ENCODE assay signal across 12 cellular contexts in the genomic region with DNA sequence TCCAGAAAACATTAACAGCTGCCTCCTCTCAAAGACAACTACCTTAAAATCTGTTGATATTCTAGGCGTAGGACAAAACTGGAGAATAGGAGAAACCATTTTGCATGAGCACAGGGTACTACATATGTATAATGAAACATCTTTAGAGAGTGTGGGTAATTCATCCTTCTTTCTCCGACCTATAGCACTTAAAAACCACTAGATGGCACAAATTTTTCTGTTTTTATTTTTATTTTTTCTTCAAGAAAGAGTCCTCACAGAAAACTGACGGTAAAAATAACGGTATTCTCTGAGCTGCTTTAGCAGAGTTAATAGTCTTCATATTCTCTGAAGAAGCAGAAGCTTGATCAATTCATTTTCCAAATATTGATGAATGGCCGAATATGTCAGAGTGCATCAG. TPM values are rescaled to one million over a fixed set of nuclear protein-coding genes. Genes with fewer than 3 reads are reported as not detected.
DNase-seq lines count a peak whose midpoint lies in the region; ATAC-seq and TF ChIP-seq lines count a peak whose summit lies in the region.
"Had no signal": no experiment of that assay in that cellular context is flagged by ENCODE, and none has a peak within 500 bp of the region (broad histone marks: within the 10 kb centered on the region; RNA-seq: fewer than 3 reads in every experiment).

No MANE protein-coding gene starts in this region.

- H3K27me3 ChIP-seq in OCI-LY1 (ENCODE audit: insufficient read depth, low read length) (no peaks in the 10 kb centered on the region), adrenal gland (peaks cover 9% of the 10 kb centered on the region), tibial artery (no peaks in the 10 kb centered on the region)
- no peaks in the 10 kb centered on the region for H3K27me3 ChIP-seq in effector memory CD4-positive, alpha-beta T cell (replicated peaks; ENCODE audit: control insufficient read depth, insufficient read depth, low read length, poor library complexity, severe bottlenecking)

- H3K4me1 ChIP-seq in OCI-LY1 (ENCODE audit: insufficient read depth, low read length, severe bottlenecking) (no peaks in the 10 kb centered on the region), adrenal gland (replicated peaks in 1 of 2) (no peaks in the 10 kb centered on the region), tibial artery (no peaks in the 10 kb centered on the region)
- no peaks in the 10 kb centered on the region for H3K4me1 ChIP-seq in effector memory CD4-positive, alpha-beta T cell (ENCODE audit: control insufficient read depth, insufficient read depth, low read length, poor library complexity, severe bottlenecking)
- H3K4me1 ChIP-seq: psoas muscle had no signal

- no peak overlapping the region for H3K4me2 ChIP-seq in OCI-LY1 (ENCODE audit: low read length)

- H3K27ac ChIP-seq in OCI-LY1 (ENCODE audit: low read depth, low read length, poor library complexity, severe bottlenecking) (no peak overlapping the region), adrenal gland (no peak overlapping the region), tibial artery (no peak overlapping the region)
- H3K27ac ChIP-seq in effector memory CD4-positive, alpha-beta T cell (ENCODE audit: insufficient read depth, low read length, poor library complexity, severe bottlenecking): no peak overlapping the region
- H3K27ac ChIP-seq: psoas muscle had no signal

- no peak overlapping the region for H3K4me3 ChIP-seq in OCI-LY1 (ENCODE audit: low read depth, low read length, poor library complexity, severe bottlenecking)
- no peak overlapping the region for H3K4me3 ChIP-seq in fibroblast of pulmonary artery (replicated peaks; ENCODE audit: low read depth, low read length)
- no peak overlapping the region for H3K4me3 ChIP-seq in adrenal gland
- H3K4me3 ChIP-seq in effector memory CD4-positive, alpha-beta T cell (ENCODE audit: insufficient read depth, low read depth, low read length, poor library complexity, severe bottlenecking): no peak overlapping the region
- H3K4me3 ChIP-seq in tibial artery: no peak overlapping the region
- H3K4me3 ChIP-seq: psoas muscle had no signal

- no peaks in the 10 kb centered on the region for H3F3A ChIP-seq in OCI-LY1 (ENCODE audit: insufficient read depth, low read length)

- peak; percentile 57 for ATAC-seq in GM19452 (IDR thresholded peaks at IDR 0.05; ENCODE audit: unreplicated experiment)
- ATAC-seq: psoas muscle had no signal

- H3K36me3 ChIP-seq in OCI-LY1 (ENCODE audit: insufficient read depth, low read length) (no peaks in the 10 kb centered on the region), adrenal gland (replicated peaks in 1 of 2) (no peaks in the 10 kb centered on the region), tibial artery (no peaks in the 10 kb centered on the region)
- no peaks in the 10 kb centered on the region for H3K36me3 ChIP-seq in effector memory CD4-positive, alpha-beta T cell (ENCODE audit: control insufficient read depth, insufficient read depth, low read length)

- 30 to 39% (median 34%) methylated on average over 5 of the region's 5 CpGs for WGBS in adrenal gland, 4 donors

- TF ChIP-seq CTCF in OCI-LY1 (IDR thresholded peaks at IDR 0.05; ENCODE audit: low read length) (peak; percentile 52), fibroblast of pulmonary artery (IDR thresholded peaks at IDR 0.05; ENCODE audit: low read length, missing control alignments) (peak; percentile 51), adrenal gland (IDR thresholded peaks at IDR 0.05) (peak in 1 of 6 experiments; percentile 36), tibial artery (IDR thresholded peaks at IDR 0.05) (no peak)

- no peaks in the 10 kb centered on the region for H4K20me1 ChIP-seq in OCI-LY1 (ENCODE audit: insufficient read depth, low read length)

- no peaks in the 10 kb centered on the region for H3K9me2 ChIP-seq in OCI-LY1 (ENCODE audit: low read depth, low read length)

- no peaks in the 10 kb centered on the region for H3K79me2 ChIP-seq in OCI-LY1 (ENCODE audit: insufficient read depth, low read length)

- DNase-seq in AML-193 (lab: John Stamatoyannopoulos, UW): peak; percentile 3 to 7
- DNase-seq in fibroblast of pulmonary artery (ENCODE audit: low read depth): peak; percentile 18
- no peak for DNase-seq in adrenal gland
- no peak for DNase-seq in effector memory CD4-positive, alpha-beta T cell
- no peak for DNase-seq in stimulated activated CD4-positive, alpha-beta T cell treated with anti-CD3 and anti-CD28 coated beads, Interleukin-2, amount 100 ng/mL, for 48 hours
- DNase-seq in tibial artery: no peak
- DNase-seq: erythroblast, KBM-7, psoas muscle had no signal

- no peak overlapping the region for H3K9ac ChIP-seq in OCI-LY1 (ENCODE audit: low read length)

- intact Hi-C loops in adrenal gland (cut with DNase I): no loop called here
- intact Hi-C loops in tibial artery (cut with DNase I; ENCODE audit: low total_unique reads): no loop called here

- H3K9me3 ChIP-seq in OCI-LY1 (ENCODE audit: low read length): no peaks in the 10 kb centered on the region
- H3K9me3 ChIP-seq in adrenal gland (replicated peaks in 1 of 3): no peaks in the 10 kb centered on the region
- H3K9me3 ChIP-seq in effector memory CD4-positive, alpha-beta T cell (ENCODE audit: control insufficient read depth, low read length): no peaks in the 10 kb centered on the region
- no peaks in the 10 kb centered on the region for H3K9me3 ChIP-seq in tibial artery
- H3K9me3 ChIP-seq: psoas muscle had no signal

- no peak overlapping the region for H2AFZ ChIP-seq in OCI-LY1 (ENCODE audit: low read length)

- TF ChIP-seq POLR2A in adrenal gland (IDR thresholded peaks at IDR 0.05): no peak

RNA-seq across cellular contexts. Expression of gene SMIM31, which starts 14.6 kb away (rescaled TPM):
- not detected for total RNA-seq in adrenal gland
- polyA plus RNA-seq in adrenal gland: not detected
- total RNA-seq: psoas muscle, temporal lobe had no signal

Comparison
In these comparisons a context has a peak if more than half of its experiments do, and no peak if none do; other contexts are left out.
1. DNase-seq: peak in AML-193 (2 of 2) and fibroblast of pulmonary artery (single experiment); none in adrenal gland (0 of 7), effector memory CD4-positive, alpha-beta T cell (0 of 3), stimulated activated CD4-positive, alpha-beta T cell treated with anti-CD3 and anti-CD28 coated beads, Interleukin-2, amount 100 ng/mL, for 48 hours (0 of 2) and tibial artery (0 of 2).
2. CTCF ChIP-seq: peak in OCI-LY1 (single experiment) and fibroblast of pulmonary artery (single experiment); none in tibial artery (0 of 2).